ENCODE assay signal across 8 cellular contexts in genomic region chr19:21766705-21767064, GRCh38. TPM values are rescaled to one million over a fixed set of nuclear protein-coding genes. Genes with fewer than 3 reads are reported as not detected.
A peak's percentile ranks its signal among the peaks of the same experiment; 100 is the strongest.
DNase-seq lines count a peak whose midpoint lies in the region; ATAC-seq and TF ChIP-seq lines count a peak whose summit lies in the region.
"Not testable (repeated sequence)": the region's sequence is repeated elsewhere in the genome, so short reads cannot be mapped to it uniquely, and the experiment has no call there.

No MANE protein-coding gene starts in this region.

- H3K79me2 ChIP-seq in H9 (ENCODE audit: insufficient read depth, low read length), result not testable (repeated sequence)

- H3T11ph ChIP-seq in H9 (ENCODE audit: low read length), result not testable (repeated sequence)

- peaks cover 50% of the 10 kb centered on the region for H3K4me1 Mint-ChIP-seq in CD4-positive, alpha-beta T cell (ENCODE audit: low read depth)
- H3K4me1 Mint-ChIP-seq in H9 (peaks cover 9 to 11% of the 10 kb centered on the region in 2 experiments), chondrocyte (ENCODE audit: low read depth) (peaks cover 18% of the 10 kb centered on the region)
- H3K4me1 Mint-ChIP-seq in activated CD4-positive, alpha-beta memory T cell treated with anti-CD3 and anti-CD28 coated beads, Interleukin-2, amount 10 ng/mL, durations not matched to agents 7 days and 5 days, result peaks cover 19% of the 10 kb centered on the region
- peaks cover 15 to 17% of the 10 kb centered on the region in 2 donors for H3K4me1 Mint-ChIP-seq in natural killer cell treated with Interleukin-12 subunit alpha and Interleukin-12 subunit beta and Interleukin-15 and Interleukin-18, amount 100 ng/mL, for 72 hours (ENCODE audit: low read depth in 2 of 2)
- H3K4me1 Mint-ChIP-seq in stimulated activated naive CD8-positive, alpha-beta T cell treated with anti-CD3 and anti-CD28 coated beads, Interleukin-15, amount 100 ng/mL, for 72 hours, result peaks cover 36% of the 10 kb centered on the region

- H2BK20ac ChIP-seq in H9 (ENCODE audit: low read depth, low read length, poor library complexity, severe bottlenecking), result not testable (repeated sequence)

- CTCF ChIA-PET in CD4-positive, alpha-beta T cell (lab: Charles Lee), result interaction anchor here (1.0 kb wide), 1 partner anchor 85 kb away, joined by 5 read pairs; no protein-coding TSS in a partner anchor
- CTCF ChIA-PET in activated CD4-positive, alpha-beta memory T cell treated with anti-CD3 and anti-CD28 coated beads, Interleukin-2, amount 10 ng/mL, durations not matched to agents 7 days and 5 days (lab: Charles Lee), result interaction anchor here (1.1 to 1.2 kb wide), 2 partner anchors 70 to 85 kb away, joined by 3 to 9 read pairs; partner anchors contain the start of gene ZNF43

- not testable (repeated sequence) for TF ChIP-seq CTCF in CD4-positive, alpha-beta T cell (IDR thresholded peaks at IDR 0.05); H9 (conservative IDR thresholded peaks at IDR 0.05); NB4 (IDR thresholded peaks at IDR 0.05; ENCODE audit: low read depth, low read length); chondrocyte (IDR thresholded peaks at IDR 0.05)

- WGBS in H9 (ENCODE audit: extremely low coverage, insufficient read length, low lambda C conversion rate), result no CpG with 5 or more reads among the region's 19 CpGs
- 1% methylated on average over 19 of the region's 19 CpGs for WGBS in right cardiac atrium

- H2BK12ac ChIP-seq in H9 (ENCODE audit: insufficient read length, low read depth, low read length), result not testable (repeated sequence)

- H4K5ac ChIP-seq in H9 (ENCODE audit: insufficient read length, low read depth, low read length), result not testable (repeated sequence)

- H3K27ac Mint-ChIP-seq in CD4-positive, alpha-beta T cell, result peak overlapping the region; percentile 87
- H3K27ac Mint-ChIP-seq in H9, result peak overlapping the region; percentile 93 to 99 (median 98); a peak in 6 of 7 replicates
- peak overlapping the region; percentile 80 for H3K27ac Mint-ChIP-seq in activated CD4-positive, alpha-beta memory T cell treated with anti-CD3 and anti-CD28 coated beads, Interleukin-2, amount 10 ng/mL, durations not matched to agents 7 days and 5 days
- H3K27ac Mint-ChIP-seq in chondrocyte (ENCODE audit: unreplicated experiment), result peak overlapping the region; percentile 99
- peak overlapping the region; percentile 80 to 91 for H3K27ac Mint-ChIP-seq in natural killer cell treated with Interleukin-12 subunit alpha and Interleukin-12 subunit beta and Interleukin-15 and Interleukin-18, amount 100 ng/mL, for 72 hours
- H3K27ac Mint-ChIP-seq in stimulated activated naive CD8-positive, alpha-beta T cell treated with anti-CD3 and anti-CD28 coated beads, Interleukin-15, amount 100 ng/mL, for 72 hours, result peak overlapping the region; percentile 97

- H3K4me3 Mint-ChIP-seq in CD4-positive, alpha-beta T cell, result peak overlapping the region; percentile 95
- peak overlapping the region; percentile 96 to 99 for H3K4me3 Mint-ChIP-seq in H9
- H3K4me3 Mint-ChIP-seq in activated CD4-positive, alpha-beta memory T cell treated with anti-CD3 and anti-CD28 coated beads, Interleukin-2, amount 10 ng/mL, durations not matched to agents 7 days and 5 days, result peak overlapping the region; percentile 93
- peak overlapping the region; percentile 91 for H3K4me3 Mint-ChIP-seq in chondrocyte (ENCODE audit: unreplicated experiment)
- peak overlapping the region; percentile 97 for H3K4me3 Mint-ChIP-seq in natural killer cell treated with Interleukin-12 subunit alpha and Interleukin-12 subunit beta and Interleukin-15 and Interleukin-18, amount 100 ng/mL, for 72 hours
- H3K4me3 Mint-ChIP-seq in stimulated activated naive CD8-positive, alpha-beta T cell treated with anti-CD3 and anti-CD28 coated beads, Interleukin-15, amount 100 ng/mL, for 72 hours, result peak overlapping the region; percentile 95 to 99

- H2AFZ ChIP-seq in H9 (ENCODE audit: low read length), result not testable (repeated sequence)

- peak overlapping the region; percentile 38 for H3K4me2 ChIP-seq in H9 (ENCODE audit: insufficient read depth, insufficient read length, low read length)

- ATAC-seq in CD4-positive, alpha-beta T cell (ENCODE audit: poor library complexity), result peak; percentile 4
- peak; percentile 15 to 17 for ATAC-seq in right cardiac atrium
- not testable (repeated sequence) for ATAC-seq in natural killer cell treated with Interleukin-12 subunit alpha and Interleukin-12 subunit beta and Interleukin-15 and Interleukin-18, amount 100 ng/mL, for 72 hours
- peak; percentile 2 for ATAC-seq in stimulated activated naive CD8-positive, alpha-beta T cell treated with anti-CD3 and anti-CD28 coated beads, Interleukin-15, amount 100 ng/mL, for 72 hours

- H2AK5ac ChIP-seq in H9 (ENCODE audit: insufficient read length, low read length), result not testable (repeated sequence)

- not testable (repeated sequence) for H3K4ac ChIP-seq in H9 (ENCODE audit: low read depth, low read length)

- not testable (repeated sequence) for H3K56ac ChIP-seq in H9 (ENCODE audit: insufficient read length, low read depth, low read length)

- H3K79me1 ChIP-seq in H9 (ENCODE audit: insufficient read depth, low read depth, low read length, poor library complexity, severe bottlenecking), result not testable (repeated sequence)

- not testable (repeated sequence) for H3K4me1 ChIP-seq in H9 (ENCODE audit: insufficient read depth, low read length); right cardiac atrium (ENCODE audit: control insufficient read depth, insufficient read depth, low read length)

- intact Hi-C loops in CD4-positive, alpha-beta T cell (cut with DNase I, micrococcal nuclease), result loop anchor here (2.0 to 5.0 kb wide), 3 partner anchors 70 to 409 kb away; partner anchors contain the start of genes ZNF257 (in 1 of the 2), ZNF43 (in 1 of the 2) and ZNF738 (in 1 of the 2)
- intact Hi-C loops in right cardiac atrium (cut with DNase I), result not testable (repeated sequence)

- not testable (repeated sequence) for H3K27me3 Mint-ChIP-seq in CD4-positive, alpha-beta T cell; H9 (ENCODE audit: low read depth); activated CD4-positive, alpha-beta memory T cell treated with anti-CD3 and anti-CD28 coated beads, Interleukin-2, amount 10 ng/mL, durations not matched to agents 7 days and 5 days; chondrocyte (ENCODE audit: low read depth); natural killer cell treated with Interleukin-12 subunit alpha and Interleukin-12 subunit beta and Interleukin-15 and Interleukin-18, amount 100 ng/mL, for 72 hours; stimulated activated naive CD8-positive, alpha-beta T cell treated with anti-CD3 and anti-CD28 coated beads, Interleukin-15, amount 100 ng/mL, for 72 hours

- not testable (repeated sequence) for H3K9me3 Mint-ChIP-seq in CD4-positive, alpha-beta T cell; chondrocyte (ENCODE audit: low read depth); natural killer cell treated with Interleukin-12 subunit alpha and Interleukin-12 subunit beta and Interleukin-15 and Interleukin-18, amount 100 ng/mL, for 72 hours; stimulated activated naive CD8-positive, alpha-beta T cell treated with anti-CD3 and anti-CD28 coated beads, Interleukin-15, amount 100 ng/mL, for 72 hours
- H3K9me3 Mint-ChIP-seq in H9, result peaks cover 0 to 46% of the 10 kb centered on the region in 2 experiments; a peak in 3 of 5 replicates
- peaks cover 15% of the 10 kb centered on the region for H3K9me3 Mint-ChIP-seq in activated CD4-positive, alpha-beta memory T cell treated with anti-CD3 and anti-CD28 coated beads, Interleukin-2, amount 10 ng/mL, durations not matched to agents 7 days and 5 days

- H3K23ac ChIP-seq in H9 (ENCODE audit: insufficient read length, low read depth, low read length), result not testable (repeated sequence)

- H3K23me2 ChIP-seq in H9 (ENCODE audit: insufficient read length, low read depth, low read length, poor library complexity, severe bottlenecking), result not testable (repeated sequence)

- not testable (repeated sequence) for H3K27ac ChIP-seq in CD4-positive, alpha-beta T cell (ENCODE audit: low read depth, low read length); H9 (ENCODE audit: insufficient read length, low read depth, low read length); right cardiac atrium (ENCODE audit: low read length)

- H2BK5ac ChIP-seq in H9 (ENCODE audit: insufficient read length, low read length), result not testable (repeated sequence)

- H3K9me3 ChIP-seq in CD4-positive, alpha-beta T cell (ENCODE audit: control insufficient read depth, low read length); H9 (ENCODE audit: control insufficient read depth, low read depth, low read length); right cardiac atrium (ENCODE audit: control insufficient read depth, low read length): not testable (repeated sequence)

- not testable (repeated sequence) for H3K14ac ChIP-seq in H9 (ENCODE audit: insufficient read depth, low read length)

- POLR2A ChIA-PET in CD4-positive, alpha-beta T cell (lab: Charles Lee), result interaction anchor here (0.6 to 3.2 kb wide), 25 partner anchors 12 to 1990 kb away, joined by 3 to 50 read pairs (median 7); partner anchors contain the start of genes ZNF257, ZNF429, ZNF43 and ZNF430
- POLR2A ChIA-PET in activated CD4-positive, alpha-beta memory T cell treated with anti-CD3 and anti-CD28 coated beads, Interleukin-2, amount 10 ng/mL, durations not matched to agents 7 days and 5 days (lab: Charles Lee), result interaction anchor here (0.8 to 3.1 kb wide), 20 partner anchors 20 to 1901 kb away, joined by 3 to 37 read pairs (median 4); partner anchors contain the start of genes ZNF253, ZNF257, ZNF429 and ZNF43

- not testable (repeated sequence) for H4K91ac ChIP-seq in H9 (ENCODE audit: insufficient read length, low read depth, low read length)

- H4K8ac ChIP-seq in H9 (replicated peaks; ENCODE audit: insufficient read length, low read depth, low read length), result not testable (repeated sequence)

- H3K36me3 Mint-ChIP-seq in CD4-positive, alpha-beta T cell (ENCODE audit: low read depth), result peaks cover 55% of the 10 kb centered on the region
- H3K36me3 Mint-ChIP-seq in H9 (ENCODE audit: insufficient read depth in 1 of 3, low read depth in 3 of 3) (peaks cover 35 to 48% (median 40%) of the 10 kb centered on the region in 3 experiments), chondrocyte (ENCODE audit: low read depth) (peaks cover 15% of the 10 kb centered on the region)
- peaks cover 56% of the 10 kb centered on the region for H3K36me3 Mint-ChIP-seq in activated CD4-positive, alpha-beta memory T cell treated with anti-CD3 and anti-CD28 coated beads, Interleukin-2, amount 10 ng/mL, durations not matched to agents 7 days and 5 days (ENCODE audit: low read depth)
- peaks cover 23% of the 10 kb centered on the region for H3K36me3 Mint-ChIP-seq in natural killer cell treated with Interleukin-12 subunit alpha and Interleukin-12 subunit beta and Interleukin-15 and Interleukin-18, amount 100 ng/mL, for 72 hours

- H3K18ac ChIP-seq in H9 (ENCODE audit: insufficient read length, low read depth, low read length), result not testable (repeated sequence)

- H3K4me3 ChIP-seq in NB4 (ENCODE audit: low read depth, low read length) (peak overlapping the region; percentile 89), right cardiac atrium (ENCODE audit: low read length) (peak overlapping the region; percentile 88)

- not testable (repeated sequence) for H2BK120ac ChIP-seq in H9 (ENCODE audit: low read depth, low read length, poor library complexity, severe bottlenecking)

- peak in 2 of 10 experiments; percentile 1 for DNase-seq in CD4-positive, alpha-beta T cell
- not testable (repeated sequence) for DNase-seq in H9; NB4 (ENCODE audit: low read depth); activated CD4-positive, alpha-beta memory T cell treated with anti-CD3 and anti-CD28 coated beads, Interleukin-2, amount 10 ng/mL, durations not matched to agents 7 days and 5 days; chondrocyte (ENCODE audit: low spot score); right cardiac atrium; natural killer cell treated with Interleukin-12 subunit alpha and Interleukin-12 subunit beta and Interleukin-15 and Interleukin-18, amount 100 ng/mL, for 72 hours (ENCODE audit: low spot score); stimulated activated naive CD8-positive, alpha-beta T cell treated with anti-CD3 and anti-CD28 coated beads, Interleukin-15, amount 100 ng/mL, for 72 hours

- TF ChIP-seq POLR2A in NB4 (IDR thresholded peaks at IDR 0.05; ENCODE audit: extremely low read depth, insufficient read length), result not testable (repeated sequence)

- peak overlapping the region; percentile 93 for H3K9ac ChIP-seq in H9 (ENCODE audit: extremely low read depth, insufficient read length, low read length)

- H2BK15ac ChIP-seq in H9 (ENCODE audit: low read depth, low read length), result not testable (repeated sequence)

- not testable (repeated sequence) for H3K27me3 ChIP-seq in CD4-positive, alpha-beta T cell (ENCODE audit: control insufficient read depth, insufficient read depth, low read length); H9 (ENCODE audit: insufficient read depth, low read length); right cardiac atrium (ENCODE audit: control insufficient read depth, insufficient read depth)

- not testable (repeated sequence) for H4K20me1 ChIP-seq in H9 (ENCODE audit: control insufficient read depth, insufficient read depth, insufficient read length)

RNA-seq across cellular contexts. Expression of gene ZNF100, which starts 0.7 kb away (rescaled TPM):
- total RNA-seq in CD4-positive, alpha-beta T cell, result 10 to 100 TPM; 10.8 to 11.0 TPM
- total RNA-seq in H9 (2021) (29.0 and 30.7 TPM in 2 replicates), chondrocyte (4.5 to 6.6 TPM (median 5.4 TPM) in 3 replicates), right cardiac atrium (10 to 100 TPM in 1 of 4 donors, 1 to 10 TPM in 3; 3.9 to 10.2 (median 7.7) TPM)
- 10 to 100 TPM; 18.9 to 19.5 TPM for total RNA-seq in activated CD4-positive, alpha-beta memory T cell treated with anti-CD3 and anti-CD28 coated beads, Interleukin-2, amount 10 ng/mL, durations not matched to agents 7 days and 5 days
- polyA plus RNA-seq in right cardiac atrium, result 1.7 TPM
- total RNA-seq in natural killer cell treated with Interleukin-12 subunit alpha and Interleukin-12 subunit beta and Interleukin-15 and Interleukin-18, amount 100 ng/mL, for 72 hours, result 10 to 100 TPM; 24.2 to 32.3 TPM
